ENCODE assay signal across 9 cellular contexts in genomic region chr14:58362798-58363412, GRCh38. TPM values are rescaled to one million over a fixed set of nuclear protein-coding genes. Genes with fewer than 3 reads are reported as not detected.
A peak's percentile ranks its signal among the peaks of the same experiment; 100 is the strongest.
DNase-seq lines count a peak whose midpoint lies in the region; ATAC-seq and TF ChIP-seq lines count a peak whose summit lies in the region.
"Had no signal": no experiment of that assay in that cellular context is flagged by ENCODE, and none has a peak within 500 bp of the region (broad histone marks: within the 10 kb centered on the region; RNA-seq: fewer than 3 reads in every experiment).

No MANE protein-coding gene starts in this region.

- H3K27me3 Mint-ChIP-seq in T-helper 2 cell treated with Interferon-gamma antibody and Interleukin-4, amounts not matched to agents 5 μg/mL and 100 μg/mL, for 36 hours (ENCODE audit: low read depth): no peaks in the 10 kb centered on the region

- no peaks in the 10 kb centered on the region for H3K27me3 ChIP-seq in KMS-11 (ENCODE audit: insufficient read depth, low read depth)
- no peaks in the 10 kb centered on the region for H3K27me3 ChIP-seq in right atrium auricular region
- H3K27me3 ChIP-seq: SJSA1 had no signal

- DNase-seq in EL: peak; percentile 19
- peak; percentile 9 for DNase-seq in SHP77 treated with DMSO at 0.1 percent for 48 hours (lab: John Stamatoyannopoulos, UW)
- no peak for DNase-seq in right atrium auricular region (ENCODE audit: low spot score)
- no peak for DNase-seq in nucleus accumbens (lab: John Stamatoyannopoulos, UW)
- no peak for DNase-seq in T-helper 2 cell treated with Interferon-gamma antibody and Interleukin-4, amounts not matched to agents 5 μg/mL and 100 μg/mL, for 36 hours (ENCODE audit: low spot score)
- no peak for DNase-seq in AG08396 (ENCODE audit: low spot score)

- H3K36me3 Mint-ChIP-seq in T-helper 2 cell treated with Interferon-gamma antibody and Interleukin-4, amounts not matched to agents 5 μg/mL and 100 μg/mL, for 36 hours (ENCODE audit: low read depth): peaks cover 35% of the 10 kb centered on the region

- no peaks in the 10 kb centered on the region for H3K36me3 ChIP-seq in KMS-11 (ENCODE audit: insufficient read depth)
- H3K36me3 ChIP-seq in right atrium auricular region: peaks cover 68% of the 10 kb centered on the region

- no peaks in the 10 kb centered on the region for H3K4me1 ChIP-seq in KMS-11 (ENCODE audit: low read depth, poor library complexity, severe bottlenecking)
- no peaks in the 10 kb centered on the region for H3K4me1 ChIP-seq in right atrium auricular region
- H3K4me1 ChIP-seq: SJSA1 had no signal

- no peaks in the 10 kb centered on the region for H3K9me3 ChIP-seq in right atrium auricular region
- H3K9me3 ChIP-seq: SJSA1 had no signal

- no peak overlapping the region for H3K27ac Mint-ChIP-seq in T-helper 2 cell treated with Interferon-gamma antibody and Interleukin-4, amounts not matched to agents 5 μg/mL and 100 μg/mL, for 36 hours

- H3K4me1 Mint-ChIP-seq in T-helper 2 cell treated with Interferon-gamma antibody and Interleukin-4, amounts not matched to agents 5 μg/mL and 100 μg/mL, for 36 hours (ENCODE audit: low read depth): peaks cover 2% of the 10 kb centered on the region

- H3K4me3 Mint-ChIP-seq in T-helper 2 cell treated with Interferon-gamma antibody and Interleukin-4, amounts not matched to agents 5 μg/mL and 100 μg/mL, for 36 hours: no peak overlapping the region

- H4K20me1 ChIP-seq in KMS-11 (ENCODE audit: insufficient read depth): no peaks in the 10 kb centered on the region

- no peak overlapping the region for H3K9ac ChIP-seq in KMS-11

- no peak overlapping the region for H3K4me2 ChIP-seq in KMS-11

- H3K4me3 ChIP-seq in KMS-11 (IDR thresholded peaks at IDR 0.05; ENCODE audit: insufficient read depth, low read depth, low read length) (no peak overlapping the region), right atrium auricular region (no peak overlapping the region)
- H3K4me3 ChIP-seq: SJSA1 had no signal

- no peaks in the 10 kb centered on the region for H3K9me3 Mint-ChIP-seq in T-helper 2 cell treated with Interferon-gamma antibody and Interleukin-4, amounts not matched to agents 5 μg/mL and 100 μg/mL, for 36 hours

- H3K79me2 ChIP-seq in KMS-11 (ENCODE audit: insufficient read depth, low read depth): no peaks in the 10 kb centered on the region

- H3K27ac ChIP-seq in KMS-11 (no peak overlapping the region), right atrium auricular region (no peak overlapping the region)
- H3K27ac ChIP-seq: SJSA1 had no signal

- TF ChIP-seq CTCF in KMS-11 (conservative IDR thresholded peaks at IDR 0.05; ENCODE audit: low read depth, low read length): 0 out of 2 replicates have a peak, but pooled peaks have one; percentile 17
- TF ChIP-seq CTCF in right atrium auricular region (IDR thresholded peaks at IDR 0.05): peak; percentile 15 to 40

- no peak for ATAC-seq in GM18861 (IDR thresholded peaks at IDR 0.05; ENCODE audit: unreplicated experiment)

- H2AFZ ChIP-seq in KMS-11 (ENCODE audit: low read depth): no peak overlapping the region

RNA-seq across cellular contexts. Expression of gene TOMM20L, which starts 32.8 kb away (rescaled TPM):
- total RNA-seq in right atrium auricular region: not detected
- total RNA-seq: SJSA1 had no signal

Comparison
In these comparisons a context has a peak if more than half of its experiments do, and no peak if none do; other contexts are left out.
1. DNase-seq: peak in EL (single experiment) and SHP77 treated with DMSO at 0.1 percent for 48 hours (single experiment); none in right atrium auricular region (single experiment), nucleus accumbens (0 of 56), T-helper 2 cell treated with Interferon-gamma antibody and Interleukin-4, amounts not matched to agents 5 μg/mL and 100 μg/mL, for 36 hours (single experiment) and AG08396 (single experiment).